ENCODE assay signal across 18 cellular contexts in genomic region chr7:23810099-23810498, GRCh38.
DNase-seq lines count a peak whose midpoint lies in the region; ATAC-seq, FAIRE-seq and TF ChIP-seq lines count a peak whose summit lies in the region.
"Had no signal": no experiment of that assay in that cellular context is flagged by ENCODE, and none has a peak within 500 bp of the region (broad histone marks: within the 10 kb centered on the region; RNA-seq: fewer than 3 reads in every experiment).

No MANE protein-coding gene starts in this region.

- TF ChIP-seq POLR2A in H54 (IDR thresholded peaks at IDR 0.05; ENCODE audit: low read depth, low read length) (no peak), HCT116 (IDR thresholded peaks at IDR 0.05; ENCODE audit: borderline replicate concordance, extremely low read depth, insufficient read depth, insufficient read length) (no peak), K562 (conservative IDR thresholded peaks at IDR 0.05) (no peak)

- H3K4me2 ChIP-seq in HCT116 (ENCODE audit: low read length) (no peak overlapping the region), K562 (ENCODE audit: insufficient read depth, low read length) (no peak overlapping the region)
- H3K4me2 ChIP-seq: BLaER1 had no signal

- CTCF ChIA-PET in HCT116 (lab: Charles Lee) = no interaction called here
- CTCF ChIA-PET in K562 (lab: Yijun Ruan, JAX; ENCODE audit: low intra/inter-chr PET ratio) = no interaction called here

- RAD21 ChIA-PET in HCT116 (lab: Charles Lee; ENCODE audit: low non-redundant PET in 1 of 2, low total read pairs in 2 of 2, uncharacterized antibody in 2 of 2, unreplicated experiment in 2 of 2) = no interaction called here

- no peaks in the 10 kb centered on the region for H3K9me2 ChIP-seq in HCT116 (ENCODE audit: insufficient read depth)

- no peaks in the 10 kb centered on the region for H3K9me1 ChIP-seq in K562 (ENCODE audit: control insufficient read depth, insufficient read depth, low read length)

- peaks cover 5 to 7% of the 10 kb centered on the region in 2 experiments; a peak in 2 of 4 replicates for H3K9me3 ChIP-seq in HCT116 (ENCODE audit: control insufficient read depth in 1 of 2, insufficient read depth in 1 of 2, low read depth in 1 of 2, low read length in 2 of 2)
- 0 out of 2 replicates have a peak, but pooled peaks cover 2% of the 10 kb centered on the region for H3K9me3 ChIP-seq in K562 (replicated peaks; ENCODE audit: control insufficient read depth, insufficient read depth, low read depth, low read length)
- H3K9me3 ChIP-seq: BE2C had no signal

- H3K36me3 ChIP-seq in HCT116 (ENCODE audit: control insufficient read depth in 1 of 2, insufficient read depth in 2 of 2, low read length in 2 of 2) (no peaks in the 10 kb centered on the region), K562 (ENCODE audit: control insufficient read depth, insufficient read depth, low read length) (no peaks in the 10 kb centered on the region)
- H3K36me3 ChIP-seq: BE2C, BLaER1 had no signal

- WGBS in K562 (ENCODE audit: insufficient coverage, low coverage, missing lambda C conversion rate) = 45% methylated on average over 1 of the region's 1 CpG

- H3K27ac ChIP-seq in HCT116 (ENCODE audit: low read depth, low read length) (no peak overlapping the region), K562 (ENCODE audit: extremely low read depth, low read depth, low read length) (no peak overlapping the region)
- H3K27ac ChIP-seq: BLaER1 had no signal

- ATAC-seq in HCT116 (no peak), K562 (no peak), Right ventricle myocardium superior (ENCODE audit: poor library complexity) (no peak)

- H3K79me2 ChIP-seq in HCT116 (ENCODE audit: insufficient read depth, low read length) (no peaks in the 10 kb centered on the region), K562 (ENCODE audit: control insufficient read depth, insufficient read depth, low read length) (no peaks in the 10 kb centered on the region)

- H3K27me3 ChIP-seq in HCT116 (ENCODE audit: insufficient read depth, low read length) (no peaks in the 10 kb centered on the region), K562 (ENCODE audit: control insufficient read depth in 2 of 2, insufficient read depth in 2 of 2, low read length in 2 of 2) (no peaks in the 10 kb centered on the region)
- H3K27me3 ChIP-seq: BE2C, BLaER1 had no signal

- intact Hi-C loops in HCT116 (cut with micrococcal nuclease) (no loop called here), K562 (cut with micrococcal nuclease) (no loop called here), Right ventricle myocardium superior (cut with DNase I) (no loop called here)

- TF ChIP-seq CTCF in HCT116 (IDR thresholded peaks at IDR 0.05 in 2 of 3, conservative IDR thresholded peaks at IDR 0.05 in 1 of 3; ENCODE audit: borderline replicate concordance in 1 of 3, insufficient read depth in 1 of 3, low read depth in 2 of 3, low read length in 2 of 3) = no peak
- no peak for TF ChIP-seq CTCF in K562 (IDR thresholded peaks at IDR 0.05 in 2 of 3, conservative IDR thresholded peaks at IDR 0.05 in 1 of 3; ENCODE audit: insufficient read depth in 2 of 3, low read depth in 1 of 3, low read length in 3 of 3)

- TF ChIP-seq EP300 in K562 (IDR thresholded peaks at IDR 0.05; ENCODE audit: low read length) = no peak

- BruUV-seq in HCT116 (replicated peaks; lab: Mats Ljungman, UMichigan) = no TSS peak
- BruUV-seq in K562 (replicated peaks; lab: Mats Ljungman, UMichigan) = no TSS peak

- in situ Hi-C loops in K562 (cut with MboI) = no loop called here

- H4K20me1 ChIP-seq in HCT116 (ENCODE audit: insufficient read depth) (no peaks in the 10 kb centered on the region), K562 (replicated peaks; ENCODE audit: control insufficient read depth, insufficient read depth, low read length) (no peaks in the 10 kb centered on the region)
- H4K20me1 ChIP-seq: BLaER1 had no signal

- TF ChIP-seq RAD21 in HCT116 (IDR thresholded peaks at IDR 0.05; ENCODE audit: low read depth) (no peak), K562 (CRISPR knock-in tag; conservative IDR thresholded peaks at IDR 0.05 in 1 of 2, IDR thresholded peaks at IDR 0.05 in 1 of 2) (no peak)

- H3K9ac ChIP-seq in HCT116 (ENCODE audit: low read length) (no peak overlapping the region), K562 (ENCODE audit: insufficient read depth in 1 of 2, low read depth in 2 of 2, low read length in 2 of 2) (no peak overlapping the region)
- H3K9ac ChIP-seq: BLaER1 had no signal

- H2AFZ ChIP-seq in HCT116 (ENCODE audit: low read depth, low read length, poor library complexity, severe bottlenecking) = no peak overlapping the region
- H2AFZ ChIP-seq in K562 (ENCODE audit: low read depth, low read length) = peak overlapping the region; percentile 46; the same call in 1 of the 2 replicates

- H3K4me3 ChIP-seq in HCT116 (replicated peaks in 1 of 2; ENCODE audit: low read depth in 1 of 2, low read length in 2 of 2) = no peak overlapping the region
- H3K4me3 ChIP-seq in K562 = no peak overlapping the region
- H3K4me3 ChIP-seq: BLaER1 had no signal

- DNase-seq in H54 (ENCODE audit: insufficient read length, low spot score) (no peak), HCT116 (ENCODE audit: low read depth, low spot score) (no peak), K562 (ENCODE audit: extremely low read depth in 1 of 4, low spot score in 3 of 4) (no peak), Kasumi-1 (lab: John Stamatoyannopoulos, UW) (no peak), DMS 273 treated with DMSO at 0.1 percent for 48 hours (lab: John Stamatoyannopoulos, UW) (no peak), Right ventricle myocardium superior (no peak)
- DNase-seq: 8988T; ACHN; BE2C; C1 segment of cervical spinal cord; CD4-positive, alpha-beta memory T cell; CD4-positive, CD25-positive, alpha-beta regulatory T cell; CD8-positive, alpha-beta memory T cell; COR-L47; DMS79 treated with DMSO at 0.1 percent for 48 hours; GF-D8 had no signal

- H3K4me1 ChIP-seq in HCT116 (ENCODE audit: control insufficient read depth in 1 of 2, insufficient read depth in 2 of 2, low read length in 2 of 2) (no peaks in the 10 kb centered on the region), K562 (replicated peaks in 1 of 2; ENCODE audit: control insufficient read depth in 2 of 2, insufficient read depth in 2 of 2, low read length in 2 of 2) (peaks cover 5 to 20% of the 10 kb centered on the region in 2 experiments; a peak in 2 of 5 replicates)
- H3K4me1 ChIP-seq: BE2C had no signal

- POLR2A ChIA-PET in HCT116 (lab: Charles Lee) = no interaction called here
- POLR2A ChIA-PET in K562 (lab: Yijun Ruan, JAX) = no interaction called here

- FAIRE-seq in H54 (lab: Jason Lieb, UNC) (peak; percentile 30), K562 (lab: Jason Lieb, UNC) (no peak)
- FAIRE-seq: GM12891 had no signal

TF ChIP-seq in HCT116, 20 proteins besides CTCF, POLR2A, EP300 and RAD21:
- TF ChIP-seq JUND (IDR thresholded peaks at IDR 0.05) = no peak
- no peak for TF ChIP-seq EZH2phosphoT487 (IDR thresholded peaks at IDR 0.05; ENCODE audit: borderline replicate concordance)
- TF ChIP-seq CBX3 (IDR thresholded peaks at IDR 0.05; ENCODE audit: low read depth) = peak; percentile 35; the same call in 1 of the 2 replicates
- TF ChIP-seq EZH2 (IDR thresholded peaks at IDR 0.05) = no peak
TF ChIP-seq in HCT116: peak in this region for 1.

TF ChIP-seq in K562, 482 proteins besides CTCF, POLR2A, EP300 and RAD21:
- TF ChIP-seq ZNF507 (tag; conservative IDR thresholded peaks at IDR 0.05) (peak; percentile 80), DPF2 (IDR thresholded peaks at IDR 0.05) (no peak), NFIX (CRISPR knock-in tag; IDR thresholded peaks at IDR 0.05; ENCODE audit: low read depth) (no peak), CCAR2 (IDR thresholded peaks at IDR 0.05; ENCODE audit: low read depth, low read length) (no peak), CEBPZ (IDR thresholded peaks at IDR 0.05; ENCODE audit: borderline replicate concordance, low read depth, low read length) (no peak)
